ENCODE assay signal across 25 cellular contexts in the genomic region with DNA sequence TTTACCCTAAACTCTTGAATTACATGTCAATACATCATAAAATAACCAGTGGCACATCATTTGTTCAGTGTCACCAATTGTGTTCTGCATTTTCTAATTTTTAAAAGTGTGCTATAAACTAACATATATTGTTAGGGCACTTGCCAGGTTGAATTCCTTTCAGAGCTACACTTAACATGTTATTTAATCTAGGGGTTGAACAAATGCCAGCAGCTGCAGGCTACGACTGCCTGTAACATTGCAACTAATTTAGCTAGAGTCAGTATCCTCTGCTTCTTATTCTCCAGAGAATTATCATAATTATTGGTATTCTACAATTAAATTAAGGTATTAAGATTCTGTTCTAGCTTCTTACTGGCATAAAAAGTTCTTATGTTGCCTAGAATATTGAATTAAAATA. TPM values are rescaled to one million over a fixed set of nuclear protein-coding genes. Genes with fewer than 3 reads are reported as not detected.
A peak's percentile ranks its signal among the peaks of the same experiment; 100 is the strongest.
DNase-seq lines count a peak whose midpoint lies in the region; ATAC-seq and TF ChIP-seq lines count a peak whose summit lies in the region.
"Had no signal": no experiment of that assay in that cellular context is flagged by ENCODE, and none has a peak within 500 bp of the region (broad histone marks: within the 10 kb centered on the region; RNA-seq: fewer than 3 reads in every experiment).

No MANE protein-coding gene starts in this region.

- peak; percentile 32 for DNase-seq in DMS153 treated with DMSO at 0.1 percent for 48 hours (lab: John Stamatoyannopoulos, UW; ENCODE audit: unreplicated experiment)
- no peak for DNase-seq in DMS153 (lab: John Stamatoyannopoulos, UW)
- peak; percentile 2 for DNase-seq in NCI-H1105 (lab: John Stamatoyannopoulos, UW)
- peak; percentile 67 for DNase-seq in NCI-H69 (lab: John Stamatoyannopoulos, UW)
- peak; percentile 3 for DNase-seq in myocyte (ENCODE audit: low read depth)
- no peak for DNase-seq in NCI-H1930 (lab: John Stamatoyannopoulos, UW)
- DNase-seq in mucosa of descending colon, result no peak
- DNase-seq: activated CD4-positive, alpha-beta T cell treated with anti-CD3 and anti-CD28 coated beads for 4 hours; activated CD8-positive, alpha-beta T cell treated with anti-CD3 and anti-CD28 coated beads, Interleukin-2, amount 10 ng/mL, durations not matched to agents 7 days and 5 days; activated naive CD4-positive, alpha-beta T cell treated with anti-CD3 and anti-CD28 coated beads, Interleukin-2, amount 50 U/mL, for 16 hours; amniotic stem cell; Caco-2; dorsolateral prefrontal cortex; esophagus squamous epithelium; midbrain; naive thymus-derived CD8-positive, alpha-beta T cell; NCI-H146; occipital lobe; stimulated activated naive B cell treated with anti-CD40 and anti-IgM and Interleukin-4, amounts not matched to agents 10 μg/mL and 1 μg/mL and 100 μg/mL, for 72 hours; T1000; upper lobe of left lung; WERI-Rb-1 had no signal

- intact Hi-C loops in mucosa of descending colon (cut with DNase I, micrococcal nuclease), result loop anchor here in 1 of 2 donors (10.0 kb wide), 1 partner anchor 46 kb away; no protein-coding TSS in a partner anchor

- H3K36me3 ChIP-seq in mucosa of descending colon (ENCODE audit: low read depth), result no peaks in the 10 kb centered on the region
- H3K36me3 ChIP-seq: esophagus squamous epithelium, SJSA1, upper lobe of left lung, WERI-Rb-1 had no signal

- no peak overlapping the region for H3K4me3 ChIP-seq in mucosa of descending colon
- H3K4me3 ChIP-seq: esophagus squamous epithelium, K562, SJSA1, upper lobe of left lung had no signal

- H3K4me1 ChIP-seq in mucosa of descending colon (ENCODE audit: low read depth), result no peaks in the 10 kb centered on the region
- H3K4me1 ChIP-seq: Caco-2 had no signal

- ATAC-seq in GM18505 (IDR thresholded peaks at IDR 0.05; ENCODE audit: unreplicated experiment) (no peak), mucosa of descending colon (no peak)
- ATAC-seq: activated CD8-positive, alpha-beta T cell treated with anti-CD3 and anti-CD28 coated beads, Interleukin-2, amount 10 ng/mL, durations not matched to agents 7 days and 5 days; K562; naive thymus-derived CD8-positive, alpha-beta T cell; stimulated activated naive B cell treated with anti-CD40 and anti-IgM and Interleukin-4, amounts not matched to agents 10 μg/mL and 1 μg/mL and 100 μg/mL, for 72 hours had no signal

- TF ChIP-seq POLR2A in GM18505 (IDR thresholded peaks at IDR 0.05; ENCODE audit: borderline replicate concordance, extremely low read depth, insufficient read depth, insufficient read length), result no peak

- TF ChIP-seq CTCF in mucosa of descending colon (IDR thresholded peaks at IDR 0.05), result no peak

- H3K9me3 ChIP-seq in mucosa of descending colon, result no peaks in the 10 kb centered on the region
- H3K9me3 ChIP-seq: Caco-2, esophagus squamous epithelium, SJSA1, upper lobe of left lung had no signal

RNA-seq across cellular contexts. Expression of a gene that starts 46.4 kb away (rescaled TPM):
- total RNA-seq in myocyte (21.2 and 26.2 TPM in 2 replicates), mucosa of descending colon (10 to 100 TPM; 17.6 to 38.9 (median 18.8) TPM)
- polyA plus RNA-seq in myocyte (2012), result 4.6 TPM

Comparison
In these comparisons a context has a peak if more than half of its experiments do, and no peak if none do; other contexts are left out.
1. DNase-seq: peak in DMS153 treated with DMSO at 0.1 percent for 48 hours (single experiment), NCI-H1105 (single experiment), NCI-H69 (single experiment) and myocyte (single experiment); none in DMS153 (single experiment), NCI-H1930 (0 of 2) and mucosa of descending colon (0 of 3).